35 cellular contexts compared by ENCODE assay signal in genomic region chr2:237055386-237056095, GRCh38.
"Had no signal": no experiment of that assay in that cellular context is flagged by ENCODE, and none has a peak within 500 bp of the region (broad histone marks: within the 10 kb centered on the region; RNA-seq: fewer than 3 reads in every experiment).

No MANE protein-coding gene starts in this region.

- H3K9me3 Mint-ChIP-seq: activated CD4-positive, alpha-beta memory T cell treated with anti-CD3 and anti-CD28 coated beads, Interleukin-2, amount 10 ng/mL, durations not matched to agents 7 days and 5 days; activated CD4-positive, alpha-beta T cell treated with anti-CD3 and anti-CD28 coated beads, Interleukin-2, amount 10 ng/mL, durations not matched to agents 7 days and 5 days; activated naive CD4-positive, alpha-beta T cell treated with anti-CD3 and anti-CD28 coated beads, Interleukin-2, amount 10 ng/mL, durations not matched to agents 7 days and 5 days; activated naive CD4-positive, alpha-beta T cell treated with anti-CD3 and anti-CD28 coated beads, Interleukin-2, amount 50 U/mL, for 24 hours; activated naive CD8-positive, alpha-beta T cell treated with anti-CD3 and anti-CD28 coated beads, Interleukin-2, amount 10 ng/mL, durations not matched to agents 7 days and 5 days; activated naive CD8-positive, alpha-beta T cell treated with anti-CD3 and anti-CD28 coated beads, Interleukin-2, amount 50 U/mL, for 24 hours; activated T-cell treated with anti-CD3 and anti-CD28 coated beads, Interleukin-2, amount 50 U/mL, for 24 hours; activated T-helper 2 cell treated with anti-CD3 and anti-CD28 coated beads, Interferon-gamma antibody, Interleukin-2, Interleukin-4, amounts not matched to agents 10 μg/mL and 5 μg/mL and 100 μg/mL, durations not matched to agents 14 hours and 24 hours and 36 hours; T-helper 1 cell treated with Interleukin-12 subunit alpha and Interleukin-12 subunit beta and Interleukin-4 antibody, amounts not matched to agents 30 μg/mL and 1 μg/mL, for 36 hours; T-helper 2 cell treated with Interferon-gamma antibody and Interleukin-4, amounts not matched to agents 5 μg/mL and 100 μg/mL, for 36 hours; WTC11 had no signal

- H3K27ac Mint-ChIP-seq: activated CD4-positive, alpha-beta memory T cell treated with anti-CD3 and anti-CD28 coated beads, Interleukin-2, amount 10 ng/mL, durations not matched to agents 7 days and 5 days; activated CD4-positive, alpha-beta T cell treated with anti-CD3 and anti-CD28 coated beads for 36 hours; activated CD4-positive, alpha-beta T cell treated with anti-CD3 and anti-CD28 coated beads, Interleukin-2, amount 10 ng/mL, durations not matched to agents 7 days and 5 days; activated CD8-positive, alpha-beta memory T cell treated with anti-CD3 and anti-CD28 coated beads, Interleukin-2, amount 10 ng/mL, durations not matched to agents 7 days and 5 days; activated CD8-positive, alpha-beta T cell treated with anti-CD3 and anti-CD28 coated beads, Interleukin-2, amount 10 ng/mL, durations not matched to agents 7 days and 5 days; activated naive CD4-positive, alpha-beta T cell treated with anti-CD3 and anti-CD28 coated beads, Interleukin-2, amount 10 ng/mL, durations not matched to agents 7 days and 5 days; activated naive CD4-positive, alpha-beta T cell treated with anti-CD3 and anti-CD28 coated beads, Interleukin-2, amount 50 U/mL, for 24 hours; activated naive CD8-positive, alpha-beta T cell; activated naive CD8-positive, alpha-beta T cell treated with anti-CD3 and anti-CD28 coated beads, Interleukin-2, amount 10 ng/mL, durations not matched to agents 7 days and 5 days; activated naive CD8-positive, alpha-beta T cell treated with anti-CD3 and anti-CD28 coated beads, Interleukin-2, amount 50 U/mL, for 24 hours; activated T-cell treated with anti-CD3 and anti-CD28 coated beads, Interleukin-2, amount 50 U/mL, for 24 hours; activated T-helper 2 cell treated with anti-CD3 and anti-CD28 coated beads, Interferon-gamma antibody, Interleukin-2, Interleukin-4, amounts not matched to agents 10 μg/mL and 5 μg/mL and 100 μg/mL, durations not matched to agents 14 hours and 24 hours and 36 hours; T-helper 1 cell treated with Interleukin-12 subunit alpha and Interleukin-12 subunit beta and Interleukin-4 antibody, amounts not matched to agents 30 μg/mL and 1 μg/mL, for 36 hours; T-helper 2 cell treated with Interferon-gamma antibody and Interleukin-4, amounts not matched to agents 5 μg/mL and 100 μg/mL, for 36 hours; WTC11 had no signal

- H3K27me3 ChIP-seq: body of pancreas, brain microvascular endothelial cell, breast epithelium had no signal

- H3K4me3 ChIP-seq: body of pancreas, breast epithelium had no signal

- H3K4me1 ChIP-seq: body of pancreas had no signal

- H3K36me3 Mint-ChIP-seq: activated CD8-positive, alpha-beta memory T cell treated with anti-CD3 and anti-CD28 coated beads, Interleukin-2, amount 10 ng/mL, durations not matched to agents 7 days and 5 days; activated naive CD4-positive, alpha-beta T cell treated with anti-CD3 and anti-CD28 coated beads, Interleukin-2, amount 10 ng/mL, durations not matched to agents 7 days and 5 days; activated naive CD4-positive, alpha-beta T cell treated with anti-CD3 and anti-CD28 coated beads, Interleukin-2, amount 50 U/mL, for 24 hours; activated naive CD8-positive, alpha-beta T cell treated with anti-CD3 and anti-CD28 coated beads, Interleukin-2, amount 10 ng/mL, durations not matched to agents 7 days and 5 days; WTC11 had no signal

- H3K9me3 ChIP-seq: body of pancreas, breast epithelium had no signal

- H3K27me3 Mint-ChIP-seq: activated CD4-positive, alpha-beta T cell treated with anti-CD3 and anti-CD28 coated beads for 36 hours; activated naive CD4-positive, alpha-beta T cell treated with anti-CD3 and anti-CD28 coated beads, Interleukin-2, amount 10 ng/mL, durations not matched to agents 7 days and 5 days; activated naive CD4-positive, alpha-beta T cell treated with anti-CD3 and anti-CD28 coated beads, Interleukin-2, amount 50 U/mL, for 24 hours; activated naive CD8-positive, alpha-beta T cell had no signal

- H3K27ac ChIP-seq: body of pancreas, brain microvascular endothelial cell, breast epithelium, WERI-Rb-1 had no signal

- H3K36me3 ChIP-seq: brain microvascular endothelial cell, breast epithelium, WERI-Rb-1 had no signal

- H3K4me1 Mint-ChIP-seq: activated naive CD8-positive, alpha-beta T cell treated with anti-CD3 and anti-CD28 coated beads, Interleukin-2, amount 10 ng/mL, durations not matched to agents 7 days and 5 days had no signal

- H3K4me3 Mint-ChIP-seq: activated CD4-positive, alpha-beta memory T cell treated with anti-CD3 and anti-CD28 coated beads, Interleukin-2, amount 10 ng/mL, durations not matched to agents 7 days and 5 days; activated CD4-positive, alpha-beta T cell treated with anti-CD3 and anti-CD28 coated beads for 36 hours; activated CD4-positive, alpha-beta T cell treated with anti-CD3 and anti-CD28 coated beads, Interleukin-2, amount 10 ng/mL, durations not matched to agents 7 days and 5 days; activated CD8-positive, alpha-beta memory T cell treated with anti-CD3 and anti-CD28 coated beads, Interleukin-2, amount 10 ng/mL, durations not matched to agents 7 days and 5 days; activated CD8-positive, alpha-beta T cell treated with anti-CD3 and anti-CD28 coated beads, Interleukin-2, amount 10 ng/mL, durations not matched to agents 7 days and 5 days; activated naive CD4-positive, alpha-beta T cell treated with anti-CD3 and anti-CD28 coated beads, Interleukin-2, amount 10 ng/mL, durations not matched to agents 7 days and 5 days; activated naive CD4-positive, alpha-beta T cell treated with anti-CD3 and anti-CD28 coated beads, Interleukin-2, amount 50 U/mL, for 24 hours; activated naive CD8-positive, alpha-beta T cell; activated naive CD8-positive, alpha-beta T cell treated with anti-CD3 and anti-CD28 coated beads, Interleukin-2, amount 10 ng/mL, durations not matched to agents 7 days and 5 days; activated naive CD8-positive, alpha-beta T cell treated with anti-CD3 and anti-CD28 coated beads, Interleukin-2, amount 50 U/mL, for 24 hours; activated T-cell treated with anti-CD3 and anti-CD28 coated beads, Interleukin-2, amount 50 U/mL, for 24 hours; T-helper 1 cell treated with Interleukin-12 subunit alpha and Interleukin-12 subunit beta and Interleukin-4 antibody, amounts not matched to agents 30 μg/mL and 1 μg/mL, for 36 hours; T-helper 2 cell treated with Interferon-gamma antibody and Interleukin-4, amounts not matched to agents 5 μg/mL and 100 μg/mL, for 36 hours; WTC11 had no signal

- DNase-seq: activated CD4-positive, alpha-beta memory T cell treated with anti-CD3 and anti-CD28 coated beads, Interleukin-2, amount 10 ng/mL, durations not matched to agents 7 days and 5 days; activated CD4-positive, alpha-beta T cell treated with anti-CD3 and anti-CD28 coated beads for 1 hour; activated CD4-positive, alpha-beta T cell treated with anti-CD3 and anti-CD28 coated beads for 36 hours; activated CD4-positive, alpha-beta T cell treated with anti-CD3 and anti-CD28 coated beads for 48 hours; activated CD4-positive, alpha-beta T cell treated with anti-CD3 and anti-CD28 coated beads, Interleukin-2, amount 10 ng/mL, durations not matched to agents 7 days and 5 days; activated CD4-positive, alpha-beta T cell treated with anti-CD3 and anti-CD28 coated beads, Interleukin-2, amount 50 U/mL, for 48 hours; activated CD4-positive, CD25-positive, alpha-beta regulatory T cell; activated CD8-positive, alpha-beta memory T cell treated with anti-CD3 and anti-CD28 coated beads for 24 hours; activated CD8-positive, alpha-beta memory T cell treated with anti-CD3 and anti-CD28 coated beads, Interleukin-2, amount 10 ng/mL, durations not matched to agents 7 days and 5 days; activated CD8-positive, alpha-beta memory T cell treated with anti-CD3 and anti-CD28 coated beads, Interleukin-2, amount 50 U/mL, for 48 hours; activated CD8-positive, alpha-beta T cell treated with anti-CD3 and anti-CD28 coated beads, Interleukin-2, amount 10 ng/mL, durations not matched to agents 7 days and 5 days; activated effector memory CD4-positive, alpha-beta T cell treated with Interleukin-2 at 50 U/mL for 16 hours; activated gamma-delta T cell; activated naive CD4-positive, alpha-beta T cell treated with anti-CD3 and anti-CD28 coated beads, Interleukin-2, amount 10 ng/mL, durations not matched to agents 7 days and 5 days; activated naive CD4-positive, alpha-beta T cell treated with Interleukin-2 at 50 U/mL for 16 hours; activated naive CD8-positive, alpha-beta T cell treated with anti-CD3 and anti-CD28 coated beads, Interleukin-2, amount 10 ng/mL, durations not matched to agents 7 days and 5 days; activated naive CD8-positive, alpha-beta T cell treated with anti-CD3 and anti-CD28 coated beads, Interleukin-2, amount 50 U/mL, for 24 hours; activated T-cell treated with anti-CD3 and anti-CD28 coated beads, Interleukin-2, amount 50 U/mL, for 24 hours; activated T-cell treated with anti-CD3 and anti-CD28 coated beads, Interleukin-2, amount 50 U/mL, for 48 hours; amygdala; anterior cingulate cortex; body of pancreas; brain microvascular endothelial cell; central memory CD4-positive, alpha-beta T cell; T-helper 1 cell; T-helper 2 cell; T-helper 9 cell; WERI-Rb-1 had no signal
